22 cellular contexts compared by ENCODE assay signal in the genomic region with DNA sequence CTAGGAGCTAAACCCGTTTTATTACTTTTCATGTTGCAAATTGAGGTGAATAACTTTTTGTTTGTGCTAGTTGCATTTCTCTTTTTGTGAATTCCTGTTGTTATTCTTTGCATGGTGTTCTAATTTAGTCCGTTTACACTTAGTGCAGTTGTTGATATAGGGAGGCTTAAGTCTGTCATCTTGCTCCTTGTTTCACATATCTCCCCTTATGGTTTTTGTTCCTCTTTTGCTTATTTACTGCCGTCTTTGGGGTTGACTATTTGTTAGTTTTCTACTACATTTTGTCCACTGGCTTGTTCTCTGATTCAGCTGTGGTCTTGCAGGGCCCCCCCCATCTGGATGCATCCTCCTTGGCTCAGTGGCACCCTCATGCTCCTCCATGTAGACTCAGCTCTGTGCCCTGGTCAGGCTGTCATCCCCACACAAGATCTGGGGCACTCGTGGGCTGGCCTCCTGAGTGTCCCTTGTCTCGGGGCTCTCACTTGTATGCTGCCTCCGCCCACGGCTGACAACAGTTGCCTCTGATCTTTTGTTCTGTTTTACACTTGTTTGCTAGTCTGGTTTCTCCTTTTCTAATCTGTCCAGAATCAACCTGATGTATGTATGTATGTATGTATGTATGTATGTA.
"Had no signal": no experiment of that assay in that cellular context is flagged by ENCODE, and none has a peak within 500 bp of the region (broad histone marks: within the 10 kb centered on the region; RNA-seq: fewer than 3 reads in every experiment).

No MANE protein-coding gene starts in this region.

- H3K9me3 Mint-ChIP-seq: activated T-cell treated with anti-CD3 and anti-CD28 coated beads, Interleukin-2, amount 50 U/mL, for 24 hours; activated T-helper 17 cell treated with anti-CD3 and anti-CD28 coated beads, Interleukin-2, amount 50 U/mL, for 72 hours; central memory CD8-positive, alpha-beta T cell; naive thymus-derived CD8-positive, alpha-beta T cell had no signal

- H3K36me3 ChIP-seq: adrenal gland, breast epithelium, gastrocnemius medialis, neural progenitor cell, right atrium auricular region, thoracic aorta had no signal

- H3K9me3 ChIP-seq: adrenal gland, breast epithelium, esophagus squamous epithelium, gastrocnemius medialis, left ventricle myocardium inferior, psoas muscle, right atrium auricular region, thoracic aorta, upper lobe of left lung had no signal

- H3K4me3 ChIP-seq: adrenal gland, breast epithelium, dorsolateral prefrontal cortex, esophagus squamous epithelium, gastrocnemius medialis, left ventricle myocardium inferior, neural progenitor cell, psoas muscle, right atrium auricular region, thoracic aorta, upper lobe of left lung had no signal

- H3K27ac Mint-ChIP-seq: activated naive CD8-positive, alpha-beta T cell; activated T-cell treated with anti-CD3 and anti-CD28 coated beads, Interleukin-2, amount 50 U/mL, for 24 hours; activated T-helper 17 cell treated with anti-CD3 and anti-CD28 coated beads, Interleukin-2, amount 50 U/mL, for 72 hours; mesothelial cell of epicardium; neural progenitor cell had no signal

- DNase-seq: activated T-cell treated with anti-CD3 and anti-CD28 coated beads, Interleukin-2, amount 50 U/mL, for 24 hours; adrenal gland; dorsolateral prefrontal cortex; esophagus squamous epithelium; gastrocnemius medialis; hippocampal formation; kidney glomerular epithelial cell; left ventricle myocardium inferior; naive thymus-derived CD8-positive, alpha-beta T cell; psoas muscle; stimulated activated CD4-positive, alpha-beta T cell treated with anti-CD3 and anti-CD28 coated beads, Interleukin-4, amount 100 ng/mL, for 24 hours; stimulated activated naive CD4-positive, alpha-beta T cell treated with Interleukin-2 at 50 U/mL for 16 hours; upper lobe of left lung had no signal

- H3K27me3 ChIP-seq: adrenal gland, breast epithelium, dorsolateral prefrontal cortex, esophagus squamous epithelium, gastrocnemius medialis, neural progenitor cell, right atrium auricular region, upper lobe of left lung had no signal

- H3K27me3 Mint-ChIP-seq: activated naive CD8-positive, alpha-beta T cell; activated T-cell treated with anti-CD3 and anti-CD28 coated beads, Interleukin-2, amount 50 U/mL, for 24 hours; activated T-helper 17 cell treated with anti-CD3 and anti-CD28 coated beads, Interleukin-2, amount 50 U/mL, for 72 hours; central memory CD8-positive, alpha-beta T cell had no signal

- FAIRE-seq: colon had no signal

- H3K4me1 ChIP-seq: adrenal gland, breast epithelium, neural progenitor cell had no signal

- H3K27ac ChIP-seq: adrenal gland, breast epithelium, dorsolateral prefrontal cortex, esophagus squamous epithelium, gastrocnemius medialis, left ventricle myocardium inferior, neural progenitor cell, psoas muscle, right atrium auricular region, thoracic aorta had no signal

- ATAC-seq: activated T-helper 17 cell treated with anti-CD3 and anti-CD28 coated beads, Interleukin-2, amount 50 U/mL, for 72 hours; gastrocnemius medialis; naive thymus-derived CD8-positive, alpha-beta T cell; psoas muscle had no signal

- H3K4me3 Mint-ChIP-seq: activated naive CD8-positive, alpha-beta T cell; activated T-cell treated with anti-CD3 and anti-CD28 coated beads, Interleukin-2, amount 50 U/mL, for 24 hours; activated T-helper 17 cell treated with anti-CD3 and anti-CD28 coated beads, Interleukin-2, amount 50 U/mL, for 72 hours; central memory CD8-positive, alpha-beta T cell; mesothelial cell of epicardium; neural progenitor cell had no signal
